ENCODE assay signal across 10 cellular contexts in genomic region chr12:66776974-66777373, GRCh38.
A peak's percentile ranks its signal among the peaks of the same experiment; 100 is the strongest.
DNase-seq lines count a peak whose midpoint lies in the region; ATAC-seq, FAIRE-seq and TF ChIP-seq lines count a peak whose summit lies in the region.
"Had no signal": no experiment of that assay in that cellular context is flagged by ENCODE, and none has a peak within 500 bp of the region (broad histone marks: within the 10 kb centered on the region; RNA-seq: fewer than 3 reads in every experiment).

No MANE protein-coding gene starts in this region.

- TF ChIP-seq EP300 in transverse colon (IDR thresholded peaks at IDR 0.05; ENCODE audit: low read depth), result no peak

- TF ChIP-seq POLR2A in transverse colon (IDR thresholded peaks at IDR 0.05), result no peak

- 65% methylated on average over 2 of the region's 2 CpGs; no CpG with 5 or more reads in 1 of the 2 donors for WGBS in transverse colon (ENCODE audit: low coverage in 1 of 2), 2 donors

- no peaks in the 10 kb centered on the region for H3K4me1 ChIP-seq in transverse colon

- no peaks in the 10 kb centered on the region for H3K36me3 ChIP-seq in transverse colon

- no peak for TF ChIP-seq CTCF in transverse colon (IDR thresholded peaks at IDR 0.05)

- DNase-seq in activated CD8-positive, alpha-beta memory T cell treated with anti-CD3 and anti-CD28 coated beads, Interleukin-2, amount 50 U/mL, for 1 hour (ENCODE audit: extremely low read depth), result peak; percentile 3
- peak; percentile 11 for DNase-seq in stimulated activated CD8-positive, alpha-beta memory T cell treated with anti-CD3 and anti-CD28 coated beads, Interleukin-12 subunit alpha, Interleukin-12 subunit beta, amount 100 ng/mL, for 24 hours (ENCODE audit: extremely low read depth)
- DNase-seq in GM19239 (ENCODE audit: insufficient read length, low spot score) (no peak), EL (no peak), HEK293T (ENCODE audit: extremely low spot score) (no peak), transverse colon (no peak)
- DNase-seq: GOT3 had no signal

- no peaks in the 10 kb centered on the region for H3K9me3 ChIP-seq in transverse colon

- CTCF ChIA-PET in HEK293T (lab: Yijun Ruan, JAX), result interaction anchor here (0.6 kb wide), 1 partner anchor 13 kb away, joined by 3 read pairs; no protein-coding TSS in a partner anchor

- H3K27ac ChIP-seq in transverse colon, result no peak overlapping the region
- H3K27ac ChIP-seq: parathyroid adenoma had no signal

- FAIRE-seq in GM19239 (lab: Jason Lieb, UNC), result no peak

- H3K27me3 ChIP-seq in transverse colon, result no peaks in the 10 kb centered on the region

- in situ Hi-C loops in transverse colon (cut with MboI; ENCODE audit: low pct_ligation_motif_present in 1 of 4, low pct_unique_long_range_greater_than_20kb in 1 of 4, low sequenced_read_pairs in 3 of 4), result no loop called here

- H3K4me3 ChIP-seq in transverse colon, result no peak overlapping the region

- POLR2A ChIA-PET in HEK293T (lab: Yijun Ruan, JAX), result no interaction called here

- ATAC-seq in GM19023 (IDR thresholded peaks at IDR 0.05; ENCODE audit: unreplicated experiment), result peak; percentile 89
- ATAC-seq in HG02884 (IDR thresholded peaks at IDR 0.05; ENCODE audit: unreplicated experiment), result peak; percentile 99

- intact Hi-C loops in transverse colon (cut with DNase I; ENCODE audit: low total_unique reads), result no loop called here

TF ChIP-seq in HEK293T, 16 proteins besides CTCF, POLR2A, EP300 and RAD21:
- no peak for TF ChIP-seq SP1 (IDR thresholded peaks at IDR 0.05)
- TF ChIP-seq NFRKB (IDR thresholded peaks at IDR 0.05), result no peak
- TF ChIP-seq ARNT (IDR thresholded peaks at IDR 0.05), result no peak
- no peak for TF ChIP-seq FOXM1 (IDR thresholded peaks at IDR 0.05; ENCODE audit: borderline replicate concordance)
- no peak for TF ChIP-seq L3MBTL2 (conservative IDR thresholded peaks at IDR 0.05)
TF ChIP-seq in HEK293T: peak in this region for 0.

Comparison
In these comparisons a context has a peak if more than half of its experiments do, and no peak if none do; other contexts are left out.
1. DNase-seq: peak in activated CD8-positive, alpha-beta memory T cell treated with anti-CD3 and anti-CD28 coated beads, Interleukin-2, amount 50 U/mL, for 1 hour (single experiment) and stimulated activated CD8-positive, alpha-beta memory T cell treated with anti-CD3 and anti-CD28 coated beads, Interleukin-12 subunit alpha, Interleukin-12 subunit beta, amount 100 ng/mL, for 24 hours (single experiment); none in GM19239 (single experiment), EL (single experiment), HEK293T (single experiment) and transverse colon (single experiment).